Comparison of ENCODE assay signal across 17 cellular contexts in the genomic region with DNA sequence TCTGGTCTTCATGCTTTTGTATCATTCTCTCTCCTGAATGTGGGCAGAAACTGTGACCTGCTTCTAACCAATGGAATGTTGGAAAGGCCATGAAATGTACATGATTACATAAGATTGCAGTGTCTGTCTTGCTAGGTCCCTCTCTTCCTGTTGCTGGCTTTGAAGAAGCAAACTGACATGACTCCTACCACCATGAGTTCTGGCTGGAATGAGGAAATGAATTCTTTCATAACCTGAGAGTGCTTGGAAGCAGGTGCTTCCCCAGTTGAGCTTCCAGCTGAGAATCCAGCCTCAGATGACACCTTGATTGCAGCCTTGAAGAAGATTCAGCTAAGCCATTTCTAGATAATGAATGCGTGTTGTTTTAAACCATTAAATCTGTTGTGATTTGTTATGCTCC.
A peak's percentile ranks its signal among the peaks of the same experiment; 100 is the strongest.
DNase-seq lines count a peak whose midpoint lies in the region; ATAC-seq and TF ChIP-seq lines count a peak whose summit lies in the region.
"Had no signal": no experiment of that assay in that cellular context is flagged by ENCODE, and none has a peak within 500 bp of the region (broad histone marks: within the 10 kb centered on the region; RNA-seq: fewer than 3 reads in every experiment).

No MANE protein-coding gene starts in this region.

- H3K27me3 ChIP-seq in endodermal cell (ENCODE audit: control insufficient read depth, insufficient read depth, low read length, poor library complexity, severe bottlenecking) = no peaks in the 10 kb centered on the region
- H3K27me3 ChIP-seq: BLaER1 had no signal

- H3K4me1 ChIP-seq in endodermal cell (ENCODE audit: control insufficient read depth, insufficient read depth, low read length) = peaks cover 9% of the 10 kb centered on the region
- H3K4me1 ChIP-seq: BLaER1 had no signal

- no peaks in the 10 kb centered on the region for H3K36me3 Mint-ChIP-seq in endodermal cell (ENCODE audit: low read depth)
- H3K36me3 Mint-ChIP-seq: CD8-positive, alpha-beta memory T cell had no signal

- peak overlapping the region; percentile 59 for H3K4me3 ChIP-seq in endodermal cell (ENCODE audit: low read length)
- H3K4me3 ChIP-seq: BLaER1 had no signal

- H3K4me1 Mint-ChIP-seq in endodermal cell = peaks cover 14% of the 10 kb centered on the region
- H3K4me1 Mint-ChIP-seq: CD8-positive, alpha-beta memory T cell had no signal

- no peaks in the 10 kb centered on the region for H3K27me3 Mint-ChIP-seq in endodermal cell (ENCODE audit: insufficient read depth)

- TF ChIP-seq CTCF in endodermal cell (conservative IDR thresholded peaks at IDR 0.05) = no peak

- ATAC-seq in left ventricle myocardium superior = no peak

- H3K9me3 Mint-ChIP-seq in endodermal cell = peaks cover 8% of the 10 kb centered on the region
- H3K9me3 Mint-ChIP-seq: H9 had no signal

- H3K9ac ChIP-seq in endodermal cell (ENCODE audit: extremely low read depth, low read length, poor library complexity, severe bottlenecking) = no peak overlapping the region
- H3K9ac ChIP-seq: BLaER1 had no signal

- H3K36me3 ChIP-seq in endodermal cell (ENCODE audit: control insufficient read depth, insufficient read depth, low read length) = no peaks in the 10 kb centered on the region
- H3K36me3 ChIP-seq: BLaER1 had no signal

- 84% methylated on average over 1 of the region's 1 CpG; no CpG with 5 or more reads in 1 of the 2 experiments for WGBS in endodermal cell (ENCODE audit: insufficient coverage in 1 of 2, insufficient read length in 1 of 2), 2 experiments

- no peak overlapping the region for H3K27ac ChIP-seq in endodermal cell (ENCODE audit: low read depth, low read length)
- H3K27ac ChIP-seq: 22Rv1, BLaER1 had no signal

- no peak overlapping the region for H3K27ac Mint-ChIP-seq in endodermal cell
- H3K27ac Mint-ChIP-seq: CD8-positive, alpha-beta memory T cell; H9 had no signal

- H3K9me3 ChIP-seq in endodermal cell (ENCODE audit: control insufficient read depth, low read length) = peaks cover 13% of the 10 kb centered on the region
- H3K9me3 ChIP-seq: BLaER1 had no signal

- intact Hi-C loops in left ventricle myocardium superior (cut with micrococcal nuclease) = no loop called here

- H3K4me3 Mint-ChIP-seq in endodermal cell = no peak overlapping the region
- H3K4me3 Mint-ChIP-seq: CD8-positive, alpha-beta memory T cell; H9 had no signal

- DNase-seq in DMS53 (lab: John Stamatoyannopoulos, UW) = peak; percentile 1
- no peak for DNase-seq in DMS53 treated with DMSO at 0.1 percent for 48 hours (lab: John Stamatoyannopoulos, UW; ENCODE audit: unreplicated experiment)
- peak; percentile 30 for DNase-seq in HT-29 (ENCODE audit: low spot score)
- no peak for DNase-seq in endodermal cell
- peak; percentile 33 for DNase-seq in renal cortical epithelial cell (ENCODE audit: low read depth)
- DNase-seq in left ventricle myocardium superior = no peak
- no peak for DNase-seq in activated CD4-positive, alpha-beta T cell treated with anti-CD3 and anti-CD28 coated beads for 48 hours
- DNase-seq: AML-193; CD8-positive, alpha-beta memory T cell; DMS 273 treated with DMSO at 0.1 percent for 48 hours; DMS79 treated with DMSO at 0.1 percent for 48 hours; EL; GOT3; H9; IMR-90 had no signal

Comparison
In these comparisons a context has a peak if more than half of its experiments do, and no peak if none do; other contexts are left out.
1. DNase-seq: peak in DMS53 (single experiment), HT-29 (single experiment) and renal cortical epithelial cell (single experiment); none in DMS53 treated with DMSO at 0.1 percent for 48 hours (single experiment), endodermal cell (single experiment), left ventricle myocardium superior (single experiment) and activated CD4-positive, alpha-beta T cell treated with anti-CD3 and anti-CD28 coated beads for 48 hours (single experiment).